27 cellular contexts compared by ENCODE assay signal in the genomic region with DNA sequence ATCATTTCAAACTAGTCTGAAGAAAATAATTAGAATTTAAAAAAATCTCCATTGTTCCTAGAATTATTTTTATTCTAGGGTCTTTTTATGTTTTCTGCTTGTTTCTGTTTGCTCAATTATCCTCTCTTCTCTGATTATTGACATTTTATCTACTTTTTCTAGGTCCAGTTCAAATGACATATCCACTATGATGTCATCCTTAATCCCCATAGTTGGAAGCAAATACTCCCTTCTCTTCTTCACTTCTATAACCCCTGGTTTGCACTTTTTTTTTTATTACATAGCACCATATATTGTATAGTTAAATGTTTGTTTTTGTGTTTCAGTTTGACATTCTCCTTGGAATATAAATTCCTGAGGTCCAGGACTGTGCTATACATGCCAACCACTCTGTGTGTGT.
DNase-seq lines count a peak whose midpoint lies in the region; ATAC-seq, FAIRE-seq and TF ChIP-seq lines count a peak whose summit lies in the region.
"Had no signal": no experiment of that assay in that cellular context is flagged by ENCODE, and none has a peak within 500 bp of the region (broad histone marks: within the 10 kb centered on the region; RNA-seq: fewer than 3 reads in every experiment).

No MANE protein-coding gene starts in this region.

- TF ChIP-seq CTCF in HEK293 (tag by site-specific recombination; IDR thresholded peaks at IDR 0.05) (no peak), pancreas (IDR thresholded peaks at IDR 0.05) (no peak)

- no peak for FAIRE-seq in pancreas (lab: Jason Lieb, UNC)
- FAIRE-seq: A204.1, GM12878, GM12892, GM18507 had no signal

- no peak overlapping the region for H3K4me3 Mint-ChIP-seq in activated T-cell treated with anti-CD3 and anti-CD28 coated beads, Interleukin-2, amount 50 U/mL, for 72 hours
- H3K4me3 Mint-ChIP-seq in activated T-helper 2 cell treated with anti-CD3 and anti-CD28 coated beads, Interferon-gamma antibody, Interleukin-2, Interleukin-4, amounts not matched to agents 10 μg/mL and 5 μg/mL and 100 μg/mL, durations not matched to agents 14 hours and 24 hours and 36 hours (ENCODE audit: low read depth) = no peak overlapping the region
- H3K4me3 Mint-ChIP-seq: CD14-positive monocyte; CD4-positive, alpha-beta memory T cell; CD4-positive, CD25-positive, alpha-beta regulatory T cell; CD8-positive, alpha-beta memory T cell had no signal

- H3K27ac Mint-ChIP-seq in activated T-cell treated with anti-CD3 and anti-CD28 coated beads, Interleukin-2, amount 50 U/mL, for 72 hours = peak overlapping the region; percentile 5
- H3K27ac Mint-ChIP-seq in activated T-helper 2 cell treated with anti-CD3 and anti-CD28 coated beads, Interferon-gamma antibody, Interleukin-2, Interleukin-4, amounts not matched to agents 10 μg/mL and 5 μg/mL and 100 μg/mL, durations not matched to agents 14 hours and 24 hours and 36 hours = peak overlapping the region; percentile 11
- H3K27ac Mint-ChIP-seq: CD14-positive monocyte had no signal

- POLR2A ChIA-PET in HEK293 (lab: Yijun Ruan, JAX) = no interaction called here

- H3K36me3 Mint-ChIP-seq in activated T-cell treated with anti-CD3 and anti-CD28 coated beads, Interleukin-2, amount 50 U/mL, for 72 hours (ENCODE audit: insufficient read depth in 2 of 2) = no peaks in the 10 kb centered on the region
- H3K36me3 Mint-ChIP-seq in activated T-helper 2 cell treated with anti-CD3 and anti-CD28 coated beads, Interferon-gamma antibody, Interleukin-2, Interleukin-4, amounts not matched to agents 10 μg/mL and 5 μg/mL and 100 μg/mL, durations not matched to agents 14 hours and 24 hours and 36 hours (ENCODE audit: low read depth) = no peaks in the 10 kb centered on the region
- H3K36me3 Mint-ChIP-seq: CD14-positive monocyte; CD4-positive, alpha-beta memory T cell; CD4-positive, CD25-positive, alpha-beta regulatory T cell; CD8-positive, alpha-beta memory T cell had no signal

- H3K9me3 ChIP-seq in HEK293 (ENCODE audit: control insufficient read depth, insufficient read depth, low read depth, low read length) = no peaks in the 10 kb centered on the region
- no peaks in the 10 kb centered on the region for H3K9me3 ChIP-seq in pancreas
- H3K9me3 ChIP-seq: BE2C, BLaER1 had no signal

- peaks cover 0 to 6% (median 0%) of the 10 kb centered on the region in 4 donors for H3K27me3 ChIP-seq in pancreas
- H3K27me3 ChIP-seq: BE2C, BLaER1 had no signal

- no peak for ATAC-seq in activated T-cell treated with anti-CD3 and anti-CD28 coated beads, Interleukin-2, amount 50 U/mL, for 72 hours (replicated peaks in 1 of 2)
- ATAC-seq in pancreas = no peak
- ATAC-seq: GM12878 had no signal

- CTCF ChIA-PET in HEK293 (lab: Yijun Ruan, JAX) = no interaction called here

- no peak overlapping the region for H3K4me3 ChIP-seq in HEK293 (ENCODE audit: low read depth, low read length)
- H3K4me3 ChIP-seq in pancreas = no peak overlapping the region
- H3K4me3 ChIP-seq: BLaER1, GM12878 had no signal

- H3K4me1 ChIP-seq in HEK293 (ENCODE audit: control insufficient read depth, insufficient read depth, low read length) (no peaks in the 10 kb centered on the region), pancreas (no peaks in the 10 kb centered on the region)
- H3K4me1 ChIP-seq: BE2C, BLaER1 had no signal

- no peaks in the 10 kb centered on the region for H3K9me3 Mint-ChIP-seq in activated T-cell treated with anti-CD3 and anti-CD28 coated beads, Interleukin-2, amount 50 U/mL, for 72 hours
- no peaks in the 10 kb centered on the region for H3K9me3 Mint-ChIP-seq in activated T-helper 2 cell treated with anti-CD3 and anti-CD28 coated beads, Interferon-gamma antibody, Interleukin-2, Interleukin-4, amounts not matched to agents 10 μg/mL and 5 μg/mL and 100 μg/mL, durations not matched to agents 14 hours and 24 hours and 36 hours
- H3K9me3 Mint-ChIP-seq: CD4-positive, alpha-beta memory T cell; CD4-positive, CD25-positive, alpha-beta regulatory T cell; CD8-positive, alpha-beta memory T cell had no signal

- H3K4me1 Mint-ChIP-seq in activated T-cell treated with anti-CD3 and anti-CD28 coated beads, Interleukin-2, amount 50 U/mL, for 72 hours (ENCODE audit: low read depth) = peaks cover 45% of the 10 kb centered on the region
- H3K4me1 Mint-ChIP-seq in activated T-helper 2 cell treated with anti-CD3 and anti-CD28 coated beads, Interferon-gamma antibody, Interleukin-2, Interleukin-4, amounts not matched to agents 10 μg/mL and 5 μg/mL and 100 μg/mL, durations not matched to agents 14 hours and 24 hours and 36 hours (ENCODE audit: low read depth) = peaks cover 55% of the 10 kb centered on the region

- DNase-seq in activated T-cell treated with anti-CD3 and anti-CD28 coated beads, Interleukin-2, amount 50 U/mL, for 72 hours = no peak
- no peak for DNase-seq in activated T-cell treated with anti-CD3 and anti-CD28 coated beads, Interleukin-2, amount 50 U/mL, for 48 hours
- no peak for DNase-seq in activated T-helper 2 cell treated with anti-CD3 and anti-CD28 coated beads, Interferon-gamma antibody, Interleukin-2, Interleukin-4, amounts not matched to agents 10 μg/mL and 5 μg/mL and 100 μg/mL, durations not matched to agents 14 hours and 24 hours and 36 hours (ENCODE audit: low spot score)
- no peak for DNase-seq in pancreas
- DNase-seq in activated naive CD4-positive, alpha-beta T cell treated with Interleukin-2 at 50 U/mL for 16 hours = no peak
- DNase-seq: 8988T; ACHN; BE2C; C1 segment of cervical spinal cord; CD4-positive, alpha-beta memory T cell; CD4-positive, CD25-positive, alpha-beta regulatory T cell; CD8-positive, alpha-beta memory T cell; COR-L47; DMS 273 treated with DMSO at 0.1 percent for 48 hours; DMS153; DMS53; DMS79; DND-41; EL; GDM1 had no signal

- no peaks in the 10 kb centered on the region for H3K27me3 Mint-ChIP-seq in activated T-cell treated with anti-CD3 and anti-CD28 coated beads, Interleukin-2, amount 50 U/mL, for 72 hours (ENCODE audit: low read depth)
- no peaks in the 10 kb centered on the region for H3K27me3 Mint-ChIP-seq in activated T-helper 2 cell treated with anti-CD3 and anti-CD28 coated beads, Interferon-gamma antibody, Interleukin-2, Interleukin-4, amounts not matched to agents 10 μg/mL and 5 μg/mL and 100 μg/mL, durations not matched to agents 14 hours and 24 hours and 36 hours (ENCODE audit: low read depth)
- H3K27me3 Mint-ChIP-seq: CD4-positive, alpha-beta memory T cell; CD4-positive, CD25-positive, alpha-beta regulatory T cell had no signal

- H3K36me3 ChIP-seq in HEK293 (ENCODE audit: control insufficient read depth in 2 of 2, insufficient read depth in 1 of 2, low read length in 2 of 2) (no peaks in the 10 kb centered on the region), pancreas (no peaks in the 10 kb centered on the region)
- H3K36me3 ChIP-seq: BE2C, BLaER1 had no signal

- intact Hi-C loops in activated T-helper 2 cell treated with anti-CD3 and anti-CD28 coated beads, Interferon-gamma antibody, Interleukin-2, Interleukin-4, amounts not matched to agents 10 μg/mL and 5 μg/mL and 100 μg/mL, durations not matched to agents 14 hours and 24 hours and 36 hours (cut with micrococcal nuclease) = loop anchor here (5.0 to 10.0 kb wide), 3 partner anchors 298 to 852 kb away; no protein-coding TSS in a partner anchor
- intact Hi-C loops in pancreas (cut with DNase I) = no loop called here

- no peak overlapping the region for H3K27ac ChIP-seq in HEK293 (ENCODE audit: extremely low read depth, low read depth, low read length)
- H3K27ac ChIP-seq in pancreas = no peak overlapping the region
- H3K27ac ChIP-seq: BLaER1 had no signal

TF ChIP-seq in HEK293, 187 proteins besides CTCF, POLR2A, EP300 and RAD21:
- TF ChIP-seq, protein P1, sequence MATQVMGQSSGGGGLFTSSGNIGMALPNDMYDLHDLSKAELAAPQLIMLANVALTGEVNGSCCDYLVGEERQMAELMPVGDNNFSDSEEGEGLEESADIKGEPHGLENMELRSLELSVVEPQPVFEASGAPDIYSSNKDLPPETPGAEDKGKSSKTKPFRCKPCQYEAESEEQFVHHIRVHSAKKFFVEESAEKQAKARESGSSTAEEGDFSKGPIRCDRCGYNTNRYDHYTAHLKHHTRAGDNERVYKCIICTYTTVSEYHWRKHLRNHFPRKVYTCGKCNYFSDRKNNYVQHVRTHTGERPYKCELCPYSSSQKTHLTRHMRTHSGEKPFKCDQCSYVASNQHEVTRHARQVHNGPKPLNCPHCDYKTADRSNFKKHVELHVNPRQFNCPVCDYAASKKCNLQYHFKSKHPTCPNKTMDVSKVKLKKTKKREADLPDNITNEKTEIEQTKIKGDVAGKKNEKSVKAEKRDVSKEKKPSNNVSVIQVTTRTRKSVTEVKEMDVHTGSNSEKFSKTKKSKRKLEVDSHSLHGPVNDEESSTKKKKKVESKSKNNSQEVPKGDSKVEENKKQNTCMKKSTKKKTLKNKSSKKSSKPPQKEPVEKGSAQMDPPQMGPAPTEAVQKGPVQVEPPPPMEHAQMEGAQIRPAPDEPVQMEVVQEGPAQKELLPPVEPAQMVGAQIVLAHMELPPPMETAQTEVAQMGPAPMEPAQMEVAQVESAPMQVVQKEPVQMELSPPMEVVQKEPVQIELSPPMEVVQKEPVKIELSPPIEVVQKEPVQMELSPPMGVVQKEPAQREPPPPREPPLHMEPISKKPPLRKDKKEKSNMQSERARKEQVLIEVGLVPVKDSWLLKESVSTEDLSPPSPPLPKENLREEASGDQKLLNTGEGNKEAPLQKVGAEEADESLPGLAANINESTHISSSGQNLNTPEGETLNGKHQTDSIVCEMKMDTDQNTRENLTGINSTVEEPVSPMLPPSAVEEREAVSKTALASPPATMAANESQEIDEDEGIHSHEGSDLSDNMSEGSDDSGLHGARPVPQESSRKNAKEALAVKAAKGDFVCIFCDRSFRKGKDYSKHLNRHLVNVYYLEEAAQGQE (tag by site-specific recombination; IDR thresholded peaks at IDR 0.05) = no peak
- TF ChIP-seq, protein P2, sequence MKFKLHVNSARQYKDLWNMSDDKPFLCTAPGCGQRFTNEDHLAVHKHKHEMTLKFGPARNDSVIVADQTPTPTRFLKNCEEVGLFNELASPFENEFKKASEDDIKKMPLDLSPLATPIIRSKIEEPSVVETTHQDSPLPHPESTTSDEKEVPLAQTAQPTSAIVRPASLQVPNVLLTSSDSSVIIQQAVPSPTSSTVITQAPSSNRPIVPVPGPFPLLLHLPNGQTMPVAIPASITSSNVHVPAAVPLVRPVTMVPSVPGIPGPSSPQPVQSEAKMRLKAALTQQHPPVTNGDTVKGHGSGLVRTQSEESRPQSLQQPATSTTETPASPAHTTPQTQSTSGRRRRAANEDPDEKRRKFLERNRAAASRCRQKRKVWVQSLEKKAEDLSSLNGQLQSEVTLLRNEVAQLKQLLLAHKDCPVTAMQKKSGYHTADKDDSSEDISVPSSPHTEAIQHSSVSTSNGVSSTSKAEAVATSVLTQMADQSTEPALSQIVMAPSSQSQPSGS (tag by site-specific recombination; IDR thresholded peaks at IDR 0.05; ENCODE audit: low read depth) = peak; percentile 75
